ENCODE assay signal across 29 cellular contexts in genomic region chr2:97908208-97908676, GRCh38.
A peak's percentile ranks its signal among the peaks of the same experiment; 100 is the strongest.
DNase-seq lines count a peak whose midpoint lies in the region; ATAC-seq, FAIRE-seq and TF ChIP-seq lines count a peak whose summit lies in the region.
"Had no signal": no experiment of that assay in that cellular context is flagged by ENCODE, and none has a peak within 500 bp of the region (broad histone marks: within the 10 kb centered on the region; RNA-seq: fewer than 3 reads in every experiment).

No MANE protein-coding gene starts in this region.

- DNase-seq in GM12892 (ENCODE audit: insufficient read length) (no peak), trophoblast cell (no peak), DMS153 (lab: John Stamatoyannopoulos, UW) (no peak), H7 (no peak), HFFc6 (no peak)
- DNase-seq: activated naive CD4-positive, alpha-beta T cell; activated T-cell treated with anti-CD3 and anti-CD28 coated beads, Interleukin-2, amount 50 U/mL, for 72 hours; adrenal gland; body of pancreas; DND-41; KBM-7; NCI-H146; NCI-H446 treated with DMSO at 0.1 percent for 48 hours; PC-9; Right ventricle myocardium superior; stimulated activated CD4-positive, alpha-beta T cell treated with anti-CD3 and anti-CD28 coated beads, Interleukin-12 subunit alpha, Interleukin-12 subunit beta, amount 100 ng/mL, for 4 hours; stimulated activated CD4-positive, alpha-beta T cell treated with anti-CD3 and anti-CD28 coated beads, Interleukin-4, amount 100 ng/mL, for 4 hours; stimulated activated naive CD4-positive, alpha-beta T cell; SW 1271; T-helper 9 cell had no signal

- peaks cover 6% of the 10 kb centered on the region; the same call in 1 of the 2 replicates for H3F3A ChIP-seq in SU-DHL-6 (ENCODE audit: insufficient read depth)

- H3K27me3 ChIP-seq in SU-DHL-6 (ENCODE audit: low read length) (no peaks in the 10 kb centered on the region), trophoblast cell (ENCODE audit: insufficient read depth, low read length) (no peaks in the 10 kb centered on the region), H7 (ENCODE audit: control insufficient read depth, insufficient read depth, low read length) (no peaks in the 10 kb centered on the region)
- H3K27me3 ChIP-seq: adrenal gland, body of pancreas had no signal

- no CpG with 5 or more reads among the region's 6 CpGs for WGBS in trophoblast cell (ENCODE audit: extremely low coverage, insufficient coverage, insufficient read length)

- no peak overlapping the region for H4K91ac ChIP-seq in trophoblast cell (ENCODE audit: low read depth, low read length)

- H3K18ac ChIP-seq in trophoblast cell (ENCODE audit: low read length), result peak overlapping the region; percentile 47

- no peak overlapping the region for H2AFZ ChIP-seq in SU-DHL-6 (ENCODE audit: low read depth, low read length, severe bottlenecking)
- H2AFZ ChIP-seq in trophoblast cell (ENCODE audit: insufficient read depth, low read length, poor library complexity), result no peak overlapping the region
- H2AFZ ChIP-seq: PC-9 had no signal

- H3K4me1 ChIP-seq in trophoblast cell (ENCODE audit: control insufficient read depth in 1 of 2, insufficient read depth in 2 of 2, low read length in 2 of 2), result no peaks in the 10 kb centered on the region
- H3K4me1 ChIP-seq: prostate gland had no signal

- no peak overlapping the region for H4K8ac ChIP-seq in trophoblast cell (ENCODE audit: low read depth, low read length)

- peaks cover 58% of the 10 kb centered on the region for H3K4me1 Mint-ChIP-seq in HFFc6 (ENCODE audit: low read depth)

- peak overlapping the region; percentile 29; the same call in 1 of the 2 replicates for H3K9ac ChIP-seq in SU-DHL-6 (ENCODE audit: low read length)
- H3K9ac ChIP-seq in trophoblast cell (ENCODE audit: low read length), result no peak overlapping the region

- H4K20me1 ChIP-seq in SU-DHL-6 (ENCODE audit: low read depth, low read length), result no peaks in the 10 kb centered on the region

- H2AK5ac ChIP-seq in trophoblast cell (ENCODE audit: low read length), result no peak overlapping the region

- peaks cover 62% of the 10 kb centered on the region for H3K36me3 Mint-ChIP-seq in HFFc6 (ENCODE audit: low read depth)
- H3K36me3 Mint-ChIP-seq: WTC11 had no signal

- peak; percentile 44 for ATAC-seq in HG02798 (IDR thresholded peaks at IDR 0.05; ENCODE audit: poor library complexity, unreplicated experiment)
- ATAC-seq: activated T-cell treated with anti-CD3 and anti-CD28 coated beads, Interleukin-2, amount 50 U/mL, for 72 hours; body of pancreas; left lobe of liver; sciatic nerve; WTC11 had no signal

- no peaks in the 10 kb centered on the region; the same call in 1 of the 2 replicates for H3K27me3 Mint-ChIP-seq in HFFc6 (ENCODE audit: insufficient read depth)

- no peak overlapping the region for H2BK5ac ChIP-seq in trophoblast cell (ENCODE audit: low read depth, low read length, poor library complexity)

- TF ChIP-seq CTCF in SU-DHL-6 (IDR thresholded peaks at IDR 0.05; ENCODE audit: insufficient read depth, low read length, poor library complexity, severe bottlenecking), result no peak
- TF ChIP-seq CTCF in HFFc6 (IDR thresholded peaks at IDR 0.05), result no peak

- no peak overlapping the region for H4K12ac ChIP-seq in trophoblast cell (ENCODE audit: low read depth, low read length)

- TF ChIP-seq POLR2A in GM12892 (IDR thresholded peaks at IDR 0.05; ENCODE audit: low read depth, low read length), result no peak

- no peak overlapping the region for H2BK120ac ChIP-seq in trophoblast cell (ENCODE audit: insufficient read depth, low read length, poor library complexity)

- H3K36me3 ChIP-seq in SU-DHL-6 (ENCODE audit: low read length) (0 out of 2 replicates have a peak, but pooled peaks cover 6% of the 10 kb centered on the region), trophoblast cell (ENCODE audit: control insufficient read depth in 1 of 2, insufficient read depth in 2 of 2, low read length in 2 of 2) (no peaks in the 10 kb centered on the region), H7 (replicated peaks; ENCODE audit: control insufficient read depth, insufficient read depth, low read length) (no peaks in the 10 kb centered on the region)
- H3K36me3 ChIP-seq: adrenal gland, prostate gland had no signal

- H3K4me3 Mint-ChIP-seq in HFFc6, result no peak overlapping the region
- H3K4me3 Mint-ChIP-seq: activated T-cell treated with anti-CD3 and anti-CD28 coated beads, Interleukin-2, amount 50 U/mL, for 72 hours; WTC11 had no signal

- H3K27ac Mint-ChIP-seq in HFFc6, result no peak overlapping the region
- H3K27ac Mint-ChIP-seq: activated T-cell treated with anti-CD3 and anti-CD28 coated beads, Interleukin-2, amount 50 U/mL, for 72 hours; WTC11 had no signal

- H3K4ac ChIP-seq in trophoblast cell (ENCODE audit: low read depth, low read length), result no peak overlapping the region

- peak overlapping the region; percentile 28 for H3K4me3 ChIP-seq in SU-DHL-6 (ENCODE audit: insufficient read depth, low read length, poor library complexity, severe bottlenecking)
- H3K4me3 ChIP-seq in trophoblast cell (ENCODE audit: low read depth, low read length), result no peak overlapping the region
- H3K4me3 ChIP-seq in H7 (ENCODE audit: insufficient read depth, low read depth, low read length), result no peak overlapping the region
- H3K4me3 ChIP-seq: adrenal gland, body of pancreas, PC-9, prostate gland had no signal

- no peaks in the 10 kb centered on the region for H3K9me3 ChIP-seq in SU-DHL-6 (ENCODE audit: insufficient read depth, low read length)
- no peaks in the 10 kb centered on the region for H3K9me3 ChIP-seq in trophoblast cell (ENCODE audit: insufficient read depth, low read depth, low read length)
- H3K9me3 ChIP-seq: adrenal gland, body of pancreas, prostate gland had no signal

- H3K9me3 Mint-ChIP-seq in HFFc6, result peaks cover 8% of the 10 kb centered on the region; the same call in 1 of the 2 replicates
- H3K9me3 Mint-ChIP-seq: activated T-cell treated with anti-CD3 and anti-CD28 coated beads, Interleukin-2, amount 50 U/mL, for 72 hours; WTC11 had no signal

- H3K79me1 ChIP-seq in trophoblast cell (ENCODE audit: low read length), result no peaks in the 10 kb centered on the region

- no peak overlapping the region for H2BK12ac ChIP-seq in trophoblast cell (ENCODE audit: low read length)

- peak; percentile 83 for FAIRE-seq in GM12892 (lab: Jason Lieb, UNC)
- FAIRE-seq: endothelial cell of umbilical vein, urothelium cell line had no signal

- peak overlapping the region; percentile 65 for H3K27ac ChIP-seq in SU-DHL-6 (ENCODE audit: low read depth, low read length)
- H3K27ac ChIP-seq in trophoblast cell (ENCODE audit: low read depth, low read length), result no peak overlapping the region
- H3K27ac ChIP-seq: adrenal gland, body of pancreas, C4-2B, PC-9, prostate gland had no signal

- H3K14ac ChIP-seq in trophoblast cell (ENCODE audit: low read length), result no peak overlapping the region

- H3K23ac ChIP-seq in trophoblast cell (ENCODE audit: low read length), result no peak overlapping the region

- H3K4me2 ChIP-seq in SU-DHL-6 (ENCODE audit: low read depth, low read length, poor library complexity, severe bottlenecking) (peak overlapping the region; percentile 75), trophoblast cell (ENCODE audit: low read length) (no peak overlapping the region)
- H3K4me2 ChIP-seq: PC-9 had no signal

- H3K79me2 ChIP-seq in SU-DHL-6 (ENCODE audit: insufficient read depth, low read length) (no peaks in the 10 kb centered on the region; the same call in 1 of the 2 replicates), trophoblast cell (ENCODE audit: control insufficient read depth, insufficient read depth, low read length, poor library complexity) (no peaks in the 10 kb centered on the region)

- H3K9me2 ChIP-seq in SU-DHL-6 (replicated peaks; ENCODE audit: insufficient read depth, low read length), result no peaks in the 10 kb centered on the region
